Comparison of ENCODE assay signal across 9 cellular contexts in genomic region chr1:160664573-160665051, GRCh38. TPM values are rescaled to one million over a fixed set of nuclear protein-coding genes. Genes with fewer than 3 reads are reported as not detected.
DNase-seq lines count a peak whose midpoint lies in the region; ATAC-seq and TF ChIP-seq lines count a peak whose summit lies in the region.
"Had no signal": no experiment of that assay in that cellular context is flagged by ENCODE, and none has a peak within 500 bp of the region (broad histone marks: within the 10 kb centered on the region; RNA-seq: fewer than 3 reads in every experiment).

No MANE protein-coding gene starts in this region.

- H3K9ac ChIP-seq in SK-N-SH: no peak overlapping the region

- no peaks in the 10 kb centered on the region for H4K20me1 ChIP-seq in SK-N-SH (ENCODE audit: insufficient read depth)

- TF ChIP-seq RAD21 in SK-N-SH (IDR thresholded peaks at IDR 0.05; ENCODE audit: low read length): no peak

- no peak for TF ChIP-seq CTCF in SK-N-SH (IDR thresholded peaks at IDR 0.05)

- H3K36me3 Mint-ChIP-seq in T-cell: peaks cover 2% of the 10 kb centered on the region

- no peaks in the 10 kb centered on the region for H3K27me3 ChIP-seq in SK-N-SH (ENCODE audit: insufficient read depth)

- H3K4me1 Mint-ChIP-seq in T-cell: peaks cover 66 to 83% (median 67%) of the 10 kb centered on the region in 3 donors

- H3K9me2 ChIP-seq in SK-N-SH: no peaks in the 10 kb centered on the region

- no peak overlapping the region for H3K4me3 ChIP-seq in SK-N-SH (ENCODE audit: low read depth in 2 of 2, low read length in 1 of 2)

- no peak overlapping the region for H3K4me2 ChIP-seq in SK-N-SH

- no peak overlapping the region for H3K27ac ChIP-seq in SK-N-SH (ENCODE audit: low read depth in 2 of 2, low read length in 1 of 2)

- POLR2A ChIA-PET in T-cell (lab: Charles Lee) (interaction anchor here (0.6 kb wide), 2 partner anchors 19 to 108 kb away, joined by 3 read pairs; no protein-coding TSS in a partner anchor), SK-N-SH (lab: Yijun Ruan, JAX) (no interaction called here)

- DNase-seq in activated gamma-delta T cell treated with Interleukin-2 at 50 U/mL for 16 hours: peak; percentile 26
- no peak for DNase-seq in activated gamma-delta T cell (lab: John Stamatoyannopoulos, UW)
- DNase-seq in T-cell: peak in 17 of 34 experiments; percentile 10 to 46 (median 29)
- no peak for DNase-seq in stimulated activated naive CD8-positive, alpha-beta T cell treated with anti-CD3 and anti-CD28 coated beads, Interleukin-15, Interleukin-2, amounts not matched to agents 100 U/mL and 50 U/mL, for 24 hours
- no peak for DNase-seq in SK-N-SH
- DNase-seq in G401 (ENCODE audit: low spot score): no peak
- DNase-seq in hypothalamus (lab: John Stamatoyannopoulos, UW): no peak

- H3K9me3 ChIP-seq in SK-N-SH: peaks cover 2% of the 10 kb centered on the region; the same call in 1 of the 2 replicates

- no peaks in the 10 kb centered on the region for H3K9me3 Mint-ChIP-seq in T-cell

- CTCF ChIA-PET in T-cell (lab: Charles Lee) (interaction anchor here (0.6 to 1.5 kb wide), 8 partner anchors 8 to 454 kb away, joined by 3 to 12 read pairs (median 4); no protein-coding TSS in a partner anchor), SK-N-SH (lab: Yijun Ruan, JAX) (interaction anchor here (2.5 kb wide), 1 partner anchor 11 kb away, joined by 10 read pairs; no protein-coding TSS in a partner anchor)

- H3K36me3 ChIP-seq in SK-N-SH (replicated peaks in 1 of 2; ENCODE audit: control insufficient read depth in 1 of 2, insufficient read depth in 2 of 2, low read length in 1 of 2): no peaks in the 10 kb centered on the region

- no peak for TF ChIP-seq EP300 in SK-N-SH (IDR thresholded peaks at IDR 0.05; ENCODE audit: borderline replicate concordance in 1 of 2, low read depth in 1 of 2, low read length in 1 of 2)

- H3F3A ChIP-seq in SK-N-SH (replicated peaks; ENCODE audit: insufficient read depth): no peaks in the 10 kb centered on the region

- no peaks in the 10 kb centered on the region for H3K79me2 ChIP-seq in SK-N-SH (ENCODE audit: insufficient read depth)

- H3K27ac Mint-ChIP-seq in T-cell: peak overlapping the region; percentile 90 to 92

- H3K4me3 Mint-ChIP-seq in T-cell: peak overlapping the region; percentile 43 to 70 (median 50)

- 6% methylated on average over 3 of the region's 3 CpGs for WGBS in SK-N-SH (ENCODE audit: low lambda C conversion rate)

- H2AFZ ChIP-seq in SK-N-SH (ENCODE audit: low read depth): no peak overlapping the region

- no peaks in the 10 kb centered on the region for H3K27me3 Mint-ChIP-seq in T-cell

- ATAC-seq in HG02759 (IDR thresholded peaks at IDR 0.05; ENCODE audit: unreplicated experiment): peak; percentile 75
- ATAC-seq in T-cell (replicated peaks in 1 of 4): peak; percentile 89 to 93 (median 92)
- ATAC-seq in stimulated activated naive CD8-positive, alpha-beta T cell treated with anti-CD3 and anti-CD28 coated beads, Interleukin-15, Interleukin-2, amounts not matched to agents 100 U/mL and 50 U/mL, for 24 hours: peak; percentile 86

- in situ Hi-C loops in G401 (cut with HindIII; ENCODE audit: low sequenced_read_pairs): no loop called here

- H3K4me1 ChIP-seq in SK-N-SH (ENCODE audit: control insufficient read depth in 1 of 2, insufficient read depth in 2 of 2, low read depth in 1 of 2, low read length in 1 of 2): no peaks in the 10 kb centered on the region

TF ChIP-seq in SK-N-SH, 30 proteins besides CTCF, POLR2A, EP300 and RAD21:
- TF ChIP-seq FOSL2 (IDR thresholded peaks at IDR 0.05; ENCODE audit: borderline replicate concordance, low read depth) (no peak), TEAD4 (IDR thresholded peaks at IDR 0.05; ENCODE audit: borderline replicate concordance, insufficient read depth) (no peak), NFIC (IDR thresholded peaks at IDR 0.05; ENCODE audit: borderline replicate concordance) (no peak), MEF2A (IDR thresholded peaks at IDR 0.05; ENCODE audit: borderline replicate concordance, low read depth) (no peak), FOXM1 (IDR thresholded peaks at IDR 0.05; ENCODE audit: low read depth) (no peak), CHD2 (IDR thresholded peaks at IDR 0.05; ENCODE audit: low read length, partially characterized antibody) (no peak), TCF12 (IDR thresholded peaks at IDR 0.05) (no peak), MAX (IDR thresholded peaks at IDR 0.05; ENCODE audit: low read depth) (no peak), TAF1 (IDR thresholded peaks at IDR 0.05; ENCODE audit: borderline replicate concordance, low read depth, low read length) (no peak), SMC3 (IDR thresholded peaks at IDR 0.05; ENCODE audit: low read depth, low read length) (no peak), FOXJ3 (CRISPR knock-in tag; IDR thresholded peaks at IDR 0.05) (no peak), USF2 (IDR thresholded peaks at IDR 0.05; ENCODE audit: borderline replicate concordance, low read depth, low read length) (no peak), USF1 (IDR thresholded peaks at IDR 0.05; ENCODE audit: borderline replicate concordance, low read depth) (no peak), GABPA (IDR thresholded peaks at IDR 0.05; ENCODE audit: low read depth) (no peak), ZBTB33 (IDR thresholded peaks at IDR 0.05; ENCODE audit: borderline replicate concordance, low read depth) (no peak), YY1 (IDR thresholded peaks at IDR 0.05; ENCODE audit: low read depth) (no peak)

RNA-seq across cellular contexts. Expression of gene SLAMF1, which starts 17.8 kb away (rescaled TPM):
- 10 to 100 TPM; 19.4 to 38.7 (median 30.7) TPM for total RNA-seq in T-cell
- not detected in 2 replicates for polyA plus RNA-seq in SK-N-SH (2012; rRNA removed)
- polyA plus RNA-seq in SK-N-SH (2012; cell fraction: cytosol; rRNA removed): not detected in 2 replicates
- not detected in 2 replicates for polyA plus RNA-seq in SK-N-SH (2012; cell fraction: nucleus; rRNA removed)
- total RNA-seq in G401 (2014; rRNA removed; shearing (Covaris generic)): not detected in 2 replicates
- total RNA-seq: bronchial epithelial cell had no signal

RNA-seq across cellular contexts. Expression of gene CD48, which starts 47.0 kb away (rescaled TPM):
- total RNA-seq in T-cell: 100 to 1,000 TPM; 249 to 393 (median 273) TPM
- not detected in 2 replicates for polyA plus RNA-seq in SK-N-SH (2012; rRNA removed)
- polyA plus RNA-seq in SK-N-SH (2012; cell fraction: cytosol; rRNA removed): not detected in 2 replicates
- not detected in 2 replicates for polyA plus RNA-seq in SK-N-SH (2012; cell fraction: nucleus; rRNA removed)
- total RNA-seq in G401 (2014; rRNA removed; shearing (Covaris generic)): not detected in 2 replicates
- total RNA-seq: bronchial epithelial cell had no signal

Comparison
In these comparisons a context has a peak if more than half of its experiments do, and no peak if none do; other contexts are left out.
1. RNA of gene SLAMF1, which starts 17.8 kb away (total RNA-seq): 19.4 to 38.7 TPM in T-cell; not detected in G401; every median in the first group is over 10 times any median in the second.
2. RNA of gene CD48, which starts 47.0 kb away (total RNA-seq): 249 to 393 TPM in T-cell; not detected in G401; every median in the first group is over 100 times any median in the second.
3. Peak in every context shown above with its lines, with median percentiles within 50 percentile points of each other: ATAC-seq.